Comparison of ENCODE assay signal across 8 cellular contexts in the genomic region with DNA sequence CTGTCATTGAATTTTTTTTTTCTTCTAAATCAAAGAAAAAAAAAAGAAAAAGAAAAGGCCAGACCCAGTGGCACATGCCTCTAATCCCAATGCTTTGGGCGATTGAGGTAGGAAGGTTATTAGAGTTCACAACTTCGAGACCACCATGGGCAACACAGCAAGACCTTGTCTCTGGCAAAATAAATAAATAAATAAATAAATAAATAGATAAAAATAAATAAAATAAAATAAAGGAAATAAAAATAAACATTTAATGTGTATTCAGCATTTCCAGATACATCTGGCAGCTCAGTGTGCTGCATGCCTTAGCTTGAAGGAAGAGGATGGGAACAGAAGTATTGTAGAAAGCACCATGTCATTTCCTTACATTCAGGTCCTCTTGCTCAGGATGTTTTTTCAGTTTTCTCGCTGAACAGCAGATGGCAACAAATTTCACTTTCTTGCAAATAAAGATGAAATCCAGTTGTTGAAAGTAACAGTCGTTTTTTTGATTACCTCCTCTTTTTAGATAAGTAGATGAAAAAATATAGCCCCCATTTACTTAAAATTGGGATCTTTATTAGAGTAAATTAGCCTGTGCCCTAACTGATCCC. TPM values are rescaled to one million over a fixed set of nuclear protein-coding genes. Genes with fewer than 3 reads are reported as not detected.
DNase-seq lines count a peak whose midpoint lies in the region; ATAC-seq and TF ChIP-seq lines count a peak whose summit lies in the region.

No MANE protein-coding gene starts in this region.

- no peak overlapping the region for H3K4me2 ChIP-seq in fibroblast of lung (ENCODE audit: extremely low read depth, insufficient read depth, low read length)

- H3K27me3 ChIP-seq in SJCRH30, result no peaks in the 10 kb centered on the region
- H3K27me3 ChIP-seq in fibroblast of lung (ENCODE audit: control insufficient read depth, insufficient read depth, low read length), result no peaks in the 10 kb centered on the region

- intact Hi-C loops in left colon (cut with DNase I, micrococcal nuclease), result no loop called here

- H3K9ac ChIP-seq in fibroblast of lung (ENCODE audit: insufficient read depth, low read length), result no peak overlapping the region

- H3K27ac ChIP-seq in SJCRH30 (no peak overlapping the region), fibroblast of lung (ENCODE audit: insufficient read depth, low read length) (no peak overlapping the region)

- H4K20me1 ChIP-seq in fibroblast of lung (ENCODE audit: control insufficient read depth, extremely low read depth, insufficient read depth, low read length), result no peaks in the 10 kb centered on the region

- H3K4me3 ChIP-seq in SJCRH30 (no peak overlapping the region), fibroblast of lung (replicated peaks in 1 of 4; ENCODE audit: control extremely low read depth in 1 of 4, insufficient read depth in 1 of 4, low read depth in 3 of 4, low read length in 4 of 4) (no peak overlapping the region)

- H2AFZ ChIP-seq in fibroblast of lung (ENCODE audit: low read length), result no peak overlapping the region

- ATAC-seq in left colon, result no peak
- no peak for ATAC-seq in GM19351 (IDR thresholded peaks at IDR 0.05; ENCODE audit: unreplicated experiment)

- H3K9me3 ChIP-seq in SJCRH30 (replicated peaks) (no peaks in the 10 kb centered on the region), fibroblast of lung (ENCODE audit: control insufficient read depth, insufficient read depth, low read depth, low read length) (no peaks in the 10 kb centered on the region)

- H3K79me2 ChIP-seq in fibroblast of lung (ENCODE audit: control insufficient read depth, insufficient read depth, low read length), result no peaks in the 10 kb centered on the region

- no peaks in the 10 kb centered on the region for H3K36me3 ChIP-seq in SJCRH30
- no peaks in the 10 kb centered on the region for H3K36me3 ChIP-seq in fibroblast of lung (ENCODE audit: control insufficient read depth, insufficient read depth, low read length)

- no peaks in the 10 kb centered on the region for H3K4me1 ChIP-seq in SJCRH30
- no peaks in the 10 kb centered on the region for H3K4me1 ChIP-seq in fibroblast of lung (ENCODE audit: control insufficient read depth, extremely low read depth, insufficient read depth, low read length)

- TF ChIP-seq CTCF in fibroblast of lung (conservative IDR thresholded peaks at IDR 0.05 in 1 of 2, IDR thresholded peaks at IDR 0.05 in 1 of 2; ENCODE audit: low read depth in 1 of 2, low read length in 2 of 2), result peak; percentile 33 to 45

- DNase-seq in NCI-H2196 (lab: John Stamatoyannopoulos, UW; ENCODE audit: unreplicated experiment) (peak; percentile 55), NCI-H2196 treated with DMSO at 0.1 percent for 48 hours (lab: John Stamatoyannopoulos, UW; ENCODE audit: unreplicated experiment) (no peak), Kasumi-1 (lab: John Stamatoyannopoulos, UW) (peak; percentile 69 to 86), SJCRH30 (peak; percentile 20 to 53), fibroblast of lung (ENCODE audit: low read depth in 2 of 2) (peak; percentile 62 to 76), pulmonary artery endothelial cell (ENCODE audit: low read depth, low spot score) (peak; percentile 33), left colon (no peak)

RNA-seq across cellular contexts. Expression of gene FAM178B, which starts 25.7 kb away (rescaled TPM):
- total RNA-seq in SJCRH30 (2014; rRNA removed; shearing (Covaris generic)), result 1.4 and 2.0 TPM in 2 replicates
- total RNA-seq in fibroblast of lung (not detected in 2 replicates), pulmonary artery endothelial cell (not detected in 2 replicates), left colon (under 1 TPM; 0.22 to 0.34 TPM)
- not detected in 2 replicates for polyA plus RNA-seq in fibroblast of lung
- not detected in 2 replicates for polyA plus RNA-seq in fibroblast of lung (2012)
- polyA minus RNA-seq in fibroblast of lung (ENCODE audit: low replicate concordance), result not detected in 2 replicates

Comparison
In these comparisons a context has a peak if more than half of its experiments do, and no peak if none do; other contexts are left out.
1. DNase-seq: peak in NCI-H2196 (single experiment), Kasumi-1 (2 of 2), SJCRH30 (2 of 2), fibroblast of lung (2 of 2) and pulmonary artery endothelial cell (single experiment); none in NCI-H2196 treated with DMSO at 0.1 percent for 48 hours (single experiment) and left colon (0 of 2).